ENCODE assay signal across 31 cellular contexts in the genomic region with DNA sequence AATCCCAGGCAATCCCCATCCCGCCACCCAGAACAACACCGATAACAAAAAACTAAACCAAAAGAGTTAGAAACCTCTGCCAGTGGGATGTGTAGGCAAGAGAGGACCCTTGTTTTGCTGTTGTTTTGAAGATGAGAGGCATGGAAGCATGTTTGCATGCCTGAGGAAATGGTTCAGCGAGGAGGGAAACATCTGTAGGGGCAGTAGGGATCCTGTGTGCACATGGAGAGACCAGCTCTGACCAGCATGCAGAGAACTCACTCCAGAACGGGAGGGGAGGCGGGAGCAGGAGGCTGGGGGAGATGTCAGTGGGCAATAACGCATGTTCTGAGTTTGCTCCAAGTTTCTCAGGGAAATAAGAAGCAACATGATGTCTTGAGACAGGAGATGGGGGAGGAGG. TPM values are rescaled to one million over a fixed set of nuclear protein-coding genes. Genes with fewer than 3 reads are reported as not detected.
"Had no signal": no experiment of that assay in that cellular context is flagged by ENCODE, and none has a peak within 500 bp of the region (broad histone marks: within the 10 kb centered on the region; RNA-seq: fewer than 3 reads in every experiment).

No MANE protein-coding gene starts in this region.

- H3K4me3 ChIP-seq: ovary, psoas muscle, right lobe of liver, sigmoid colon, suprapubic skin, testis, tibial artery, transverse colon, vagina had no signal

- ATAC-seq: naive thymus-derived CD8-positive, alpha-beta T cell; natural killer cell treated with Interleukin-12 subunit alpha and Interleukin-12 subunit beta and Interleukin-15 and Interleukin-18, amount 100 ng/mL, for 72 hours; psoas muscle; right cardiac atrium; right lobe of liver; stimulated activated memory B cell treated with anti-CD40 and anti-IgM and Interleukin-4, amounts not matched to agents 10 μg/mL and 1 μg/mL and 100 μg/mL, for 72 hours; stimulated activated naive CD8-positive, alpha-beta T cell treated with anti-CD3 and anti-CD28 coated beads, Interleukin-15, amount 100 ng/mL, for 72 hours; stimulated activated naive CD8-positive, alpha-beta T cell treated with anti-CD3 and anti-CD28 coated beads, Interleukin-15, Interleukin-2, amounts not matched to agents 100 U/mL and 50 U/mL, for 24 hours had no signal

- H3K27me3 ChIP-seq: ovary, right lobe of liver, sigmoid colon, suprapubic skin, testis, tibial artery, transverse colon, vagina had no signal

- DNase-seq: naive B cell; naive thymus-derived CD8-positive, alpha-beta T cell; nephron progenitor cell; occipital lobe; ovary; psoas muscle; right lobe of liver; sigmoid colon; small intestine; stimulated activated CD4-positive, alpha-beta T cell treated with anti-CD3 and anti-CD28 coated beads, Interleukin-15, amount 100 ng/mL, for 24 hours; stimulated activated CD4-positive, alpha-beta T cell treated with anti-CD3 and anti-CD28 coated beads, Interleukin-2, amount 100 ng/mL, for 24 hours; stimulated activated CD4-positive, alpha-beta T cell treated with anti-CD3 and anti-CD28 coated beads, Interleukin-2, amount 100 ng/mL, for 48 hours; stimulated activated CD4-positive, alpha-beta T cell treated with anti-CD3 and anti-CD28 coated beads, Interleukin-4, amount 100 ng/mL, for 24 hours; stimulated activated CD8-positive, alpha-beta memory T cell treated with anti-CD3 and anti-CD28 coated beads, Interleukin-4, amount 100 ng/mL, for 48 hours; stimulated activated naive CD4-positive, alpha-beta T cell; stimulated activated naive CD8-positive, alpha-beta T cell treated with anti-CD3 and anti-CD28 coated beads, Interleukin-15, amount 100 ng/mL, for 72 hours; stimulated activated naive CD8-positive, alpha-beta T cell treated with anti-CD3 and anti-CD28 coated beads, Interleukin-15, Interleukin-2, amounts not matched to agents 100 U/mL and 50 U/mL, for 24 hours; substantia nigra; testis; tibial artery; transverse colon had no signal

- H3K27ac Mint-ChIP-seq: naive B cell; naive thymus-derived CD8-positive, alpha-beta T cell; natural killer cell treated with Interleukin-12 subunit alpha and Interleukin-12 subunit beta and Interleukin-15 and Interleukin-18, amount 100 ng/mL, for 72 hours; nephron progenitor cell; progenitor cell of endocrine pancreas; stimulated activated memory B cell treated with anti-CD40 and anti-IgM and Interleukin-4, amounts not matched to agents 10 μg/mL and 1 μg/mL and 100 μg/mL, for 72 hours; stimulated activated naive CD8-positive, alpha-beta T cell treated with anti-CD3 and anti-CD28 coated beads, Interleukin-15, amount 100 ng/mL, for 72 hours; type B pancreatic cell had no signal

- H3K4me3 Mint-ChIP-seq: naive B cell; naive thymus-derived CD8-positive, alpha-beta T cell; natural killer cell treated with Interleukin-12 subunit alpha and Interleukin-12 subunit beta and Interleukin-15 and Interleukin-18, amount 100 ng/mL, for 72 hours; nephron progenitor cell; neural crest cell; stimulated activated memory B cell treated with anti-CD40 and anti-IgM and Interleukin-4, amounts not matched to agents 10 μg/mL and 1 μg/mL and 100 μg/mL, for 72 hours; stimulated activated naive CD8-positive, alpha-beta T cell treated with anti-CD3 and anti-CD28 coated beads, Interleukin-15, amount 100 ng/mL, for 72 hours; type B pancreatic cell had no signal

- H3K4me1 Mint-ChIP-seq: naive B cell; stimulated activated memory B cell treated with anti-CD40 and anti-IgM and Interleukin-4, amounts not matched to agents 10 μg/mL and 1 μg/mL and 100 μg/mL, for 72 hours had no signal

- H2AFZ ChIP-seq: parathyroid adenoma had no signal

- H3K9me3 ChIP-seq: ovary, psoas muscle, right lobe of liver, suprapubic skin, testis, tibial artery, transverse colon, vagina had no signal

- H3K36me3 ChIP-seq: ovary, sigmoid colon, suprapubic skin, tibial artery, transverse colon, vagina had no signal

- H3K79me2 ChIP-seq: parathyroid adenoma had no signal

- H3K36me3 Mint-ChIP-seq: natural killer cell treated with Interleukin-12 subunit alpha and Interleukin-12 subunit beta and Interleukin-15 and Interleukin-18, amount 100 ng/mL, for 72 hours; stimulated activated memory B cell treated with anti-CD40 and anti-IgM and Interleukin-4, amounts not matched to agents 10 μg/mL and 1 μg/mL and 100 μg/mL, for 72 hours; type B pancreatic cell had no signal

- H3K4me1 ChIP-seq: parathyroid adenoma, sigmoid colon, vagina had no signal

- H3K27ac ChIP-seq: ovary, parathyroid adenoma, psoas muscle, right lobe of liver, sigmoid colon, suprapubic skin, testis, tibial artery, transverse colon, vagina had no signal

- H3K9me3 Mint-ChIP-seq: natural killer cell treated with Interleukin-12 subunit alpha and Interleukin-12 subunit beta and Interleukin-15 and Interleukin-18, amount 100 ng/mL, for 72 hours; neural crest cell; stimulated activated naive CD8-positive, alpha-beta T cell treated with anti-CD3 and anti-CD28 coated beads, Interleukin-15, amount 100 ng/mL, for 72 hours had no signal

RNA-seq across cellular contexts. Expression of gene CLDN14, which starts 5.3 kb away (rescaled TPM):
- total RNA-seq: naive thymus-derived CD8-positive, alpha-beta T cell; natural killer cell treated with Interleukin-12 subunit alpha and Interleukin-12 subunit beta and Interleukin-15 and Interleukin-18, amount 100 ng/mL, for 72 hours; neural crest cell; occipital lobe; ovary; progenitor cell of endocrine pancreas; psoas muscle; right cardiac atrium; sigmoid colon; transverse colon; ureter; vagina had no signal
- polyA plus RNA-seq: naive thymus-derived CD8-positive, alpha-beta T cell; right cardiac atrium had no signal
